Comparison of ENCODE assay signal across 1 cellular context in genomic region chr20:9348316-9348715, GRCh38.
A peak's percentile ranks its signal among the peaks of the same experiment; 100 is the strongest.
TF ChIP-seq lines count a peak whose summit lies in the region.

No MANE protein-coding gene starts in this region.

TF ChIP-seq in HepG2, 621 proteins besides CTCF, POLR2A, EP300 and RAD21 (continued from another document and continues in another):
- TF ChIP-seq ATF4 (CRISPR knock-in tag; IDR thresholded peaks at IDR 0.05), result peak in 1 of 2 experiments; percentile 86; a peak in 2 of 4 replicates
- no peak for TF ChIP-seq ZBTB43 (CRISPR knock-in tag; conservative IDR thresholded peaks at IDR 0.05)
- no peak for TF ChIP-seq LRRFIP1 (CRISPR knock-in tag; conservative IDR thresholded peaks at IDR 0.05)
- no peak for TF ChIP-seq ZNF574 (CRISPR knock-in tag; IDR thresholded peaks at IDR 0.05)
- no peak for TF ChIP-seq RARG (CRISPR knock-in tag; IDR thresholded peaks at IDR 0.05; ENCODE audit: low read depth)
- TF ChIP-seq E2F1 (CRISPR knock-in tag; IDR thresholded peaks at IDR 0.05), result no peak
- no peak for TF ChIP-seq CENPX (CRISPR knock-in tag; IDR thresholded peaks at IDR 0.05)
- TF ChIP-seq NFE2L2 (IDR thresholded peaks at IDR 0.05; ENCODE audit: low read length), result no peak
- TF ChIP-seq GATAD2A (CRISPR knock-in tag; IDR thresholded peaks at IDR 0.05), result peak; percentile 40; the same call in 1 of the 2 replicates
- no peak for TF ChIP-seq HINFP (CRISPR knock-in tag; IDR thresholded peaks at IDR 0.05; ENCODE audit: low read depth)
- no peak for TF ChIP-seq ZNF10 (CRISPR knock-in tag; IDR thresholded peaks at IDR 0.05; ENCODE audit: borderline replicate concordance, low read depth)
- TF ChIP-seq ZNF207 (IDR thresholded peaks at IDR 0.05; ENCODE audit: borderline replicate concordance), result no peak
- TF ChIP-seq ZNF775 (CRISPR knock-in tag; IDR thresholded peaks at IDR 0.05; ENCODE audit: borderline replicate concordance), result no peak
- TF ChIP-seq ATF3 (CRISPR knock-in tag; IDR thresholded peaks at IDR 0.05), result peak; percentile 25; the same call in 1 of the 2 replicates
- no peak for TF ChIP-seq FLYWCH1 (CRISPR knock-in tag; IDR thresholded peaks at IDR 0.05)
- no peak for TF ChIP-seq PCBP1 (IDR thresholded peaks at IDR 0.05; ENCODE audit: borderline replicate concordance, low read depth, low read length)
- no peak for TF ChIP-seq SOX6 (IDR thresholded peaks at IDR 0.05)
- TF ChIP-seq SOX6 (CRISPR knock-in tag; IDR thresholded peaks at IDR 0.05), result 0 out of 2 replicates have a peak, but pooled peaks have one; percentile 20
- TF ChIP-seq CENPBD1 (CRISPR knock-in tag; IDR thresholded peaks at IDR 0.05; ENCODE audit: borderline replicate concordance, low read depth), result no peak
- no peak for TF ChIP-seq MXD4 (CRISPR knock-in tag; IDR thresholded peaks at IDR 0.05)
- no peak for TF ChIP-seq GLI4 (CRISPR knock-in tag; IDR thresholded peaks at IDR 0.05; ENCODE audit: borderline replicate concordance)
- no peak for TF ChIP-seq ZNF224 (CRISPR knock-in tag; IDR thresholded peaks at IDR 0.05)
- no peak for TF ChIP-seq ZNF18 (CRISPR knock-in tag; IDR thresholded peaks at IDR 0.05; ENCODE audit: insufficient replicate concordance)
- no peak for TF ChIP-seq TGIF2 (CRISPR knock-in tag; IDR thresholded peaks at IDR 0.05)
- no peak for TF ChIP-seq HIC2 (CRISPR knock-in tag; IDR thresholded peaks at IDR 0.05; ENCODE audit: low read depth)
- TF ChIP-seq ZNF333 (CRISPR knock-in tag; IDR thresholded peaks at IDR 0.05; ENCODE audit: borderline replicate concordance), result no peak
- TF ChIP-seq ZNF773 (CRISPR knock-in tag; IDR thresholded peaks at IDR 0.05; ENCODE audit: borderline replicate concordance), result no peak
- TF ChIP-seq MTF2 (CRISPR knock-in tag; IDR thresholded peaks at IDR 0.05; ENCODE audit: borderline replicate concordance), result no peak
- no peak for TF ChIP-seq PPARG (CRISPR knock-in tag; conservative IDR thresholded peaks at IDR 0.05)
- no peak for TF ChIP-seq ZNF589 (CRISPR knock-in tag; conservative IDR thresholded peaks at IDR 0.05)
- no peak for TF ChIP-seq CENPT (CRISPR knock-in tag; IDR thresholded peaks at IDR 0.05; ENCODE audit: low read depth)
- no peak for TF ChIP-seq ZNF235 (CRISPR knock-in tag; IDR thresholded peaks at IDR 0.05; ENCODE audit: borderline replicate concordance)
- TF ChIP-seq HNF4A (CRISPR knock-in tag; IDR thresholded peaks at IDR 0.05), result peak; percentile 54
- TF ChIP-seq HOXA7 (CRISPR knock-in tag; IDR thresholded peaks at IDR 0.05), result no peak
- no peak for TF ChIP-seq HMG20A (CRISPR knock-in tag; IDR thresholded peaks at IDR 0.05; ENCODE audit: borderline replicate concordance)
- TF ChIP-seq ARNT (IDR thresholded peaks at IDR 0.05), result no peak
- peak; percentile 93 for TF ChIP-seq CEBPB (IDR thresholded peaks at IDR 0.05; ENCODE audit: borderline replicate concordance, low read depth, low read length)
- no peak for TF ChIP-seq PITX1 (CRISPR knock-in tag; IDR thresholded peaks at IDR 0.05)
- no peak for TF ChIP-seq NR2F6 (IDR thresholded peaks at IDR 0.05)
- TF ChIP-seq NR2F6 (CRISPR knock-in tag; IDR thresholded peaks at IDR 0.05), result no peak
- no peak for TF ChIP-seq ZNF512 (CRISPR knock-in tag; IDR thresholded peaks at IDR 0.05)
- no peak for TF ChIP-seq ZZZ3 (CRISPR knock-in tag; IDR thresholded peaks at IDR 0.05; ENCODE audit: borderline replicate concordance)
- TF ChIP-seq FOXO1 (CRISPR knock-in tag; IDR thresholded peaks at IDR 0.05), result no peak
- TF ChIP-seq ZNF776 (CRISPR knock-in tag; IDR thresholded peaks at IDR 0.05), result no peak
- TF ChIP-seq SMYD3 (CRISPR knock-in tag; IDR thresholded peaks at IDR 0.05), result no peak
